14 cellular contexts compared by ENCODE assay signal in genomic region chr7:5387711-5388245, GRCh38.
"Had no signal": no experiment of that assay in that cellular context is flagged by ENCODE, and none has a peak within 500 bp of the region (broad histone marks: within the 10 kb centered on the region; RNA-seq: fewer than 3 reads in every experiment).

No MANE protein-coding gene starts in this region.

- ATAC-seq: activated naive CD4-positive, alpha-beta T cell treated with anti-CD3 and anti-CD28 coated beads, Interleukin-2, amount 50 U/mL, for 72 hours had no signal

- H3K9me3 ChIP-seq: adrenal gland, esophagus squamous epithelium, suprapubic skin had no signal

- DNase-seq: activated CD4-positive, alpha-beta T cell treated with anti-CD3 and anti-CD28 coated beads, Interleukin-2, amount 50 U/mL, for 4 hours; activated gamma-delta T cell treated with Interleukin-2 at 50 U/mL for 16 hours; adrenal gland; effector CD4-positive, alpha-beta T cell; esophagus squamous epithelium; natural killer cell; posterior cingulate gyrus; stimulated activated CD4-positive, alpha-beta T cell treated with anti-CD3 and anti-CD28 coated beads, Interleukin-12 subunit alpha, Interleukin-12 subunit beta, amount 100 ng/mL, for 4 hours; stimulated activated CD4-positive, alpha-beta T cell treated with anti-CD3 and anti-CD28 coated beads, Interleukin-1b, Interleukin-23, amount 100 ng/mL, for 48 hours; T-helper 2 cell; trophoblast cell had no signal

- H3K4me3 ChIP-seq: adrenal gland, esophagus squamous epithelium, suprapubic skin had no signal

- H3K27ac ChIP-seq: adrenal gland, suprapubic skin, VCaP had no signal

- H3K27me3 ChIP-seq: adrenal gland, esophagus squamous epithelium, suprapubic skin had no signal
